ENCODE assay signal across 18 cellular contexts in genomic region chr1:202760589-202760988, GRCh38. TPM values are rescaled to one million over a fixed set of nuclear protein-coding genes. Genes with fewer than 3 reads are reported as not detected.
DNase-seq lines count a peak whose midpoint lies in the region; ATAC-seq, FAIRE-seq and TF ChIP-seq lines count a peak whose summit lies in the region.
"Had no signal": no experiment of that assay in that cellular context is flagged by ENCODE, and none has a peak within 500 bp of the region (broad histone marks: within the 10 kb centered on the region; RNA-seq: fewer than 3 reads in every experiment).

No MANE protein-coding gene starts in this region.

- DNase-seq in HepG2 (ENCODE audit: low spot score) (no peak), right lobe of liver (no peak), adipocyte (ENCODE audit: low read depth) (peak; percentile 74), fibroblast of pulmonary artery (ENCODE audit: low read depth) (peak; percentile 22), endodermal cell (no peak)
- DNase-seq: Caco-2; CD4-positive, CD25-positive, alpha-beta regulatory T cell; DMS153; NCI-H1417 treated with DMSO at 0.1 percent for 48 hours; NCI-H1930; OCI-M1 had no signal

- no peak overlapping the region for H2AFZ ChIP-seq in HepG2 (ENCODE audit: low read length)

- CTCF ChIA-PET in HepG2 (lab: Yijun Ruan, JAX; ENCODE audit: low intra/inter-chr PET ratio, low total read pairs): no interaction called here

- TF ChIP-seq POLR2A in HepG2 (IDR thresholded peaks at IDR 0.05; ENCODE audit: insufficient read depth in 1 of 2, low read depth in 2 of 2, low read length in 2 of 2) (no peak), right lobe of liver (IDR thresholded peaks at IDR 0.05) (no peak)

- TF ChIP-seq EP300 in HepG2 (IDR thresholded peaks at IDR 0.05; ENCODE audit: low read depth in 2 of 2, low read length in 2 of 2) (no peak), HepG2 (CRISPR knock-in tag; IDR thresholded peaks at IDR 0.05; ENCODE audit: borderline replicate concordance) (no peak)

- TF ChIP-seq RAD21 in HepG2 (CRISPR knock-in tag; IDR thresholded peaks at IDR 0.05): no peak

- no peak overlapping the region for H3K9ac ChIP-seq in HepG2 (ENCODE audit: insufficient read depth, low read depth, low read length)
- no peak overlapping the region for H3K9ac ChIP-seq in adipocyte (ENCODE audit: low read length)
- no peak overlapping the region for H3K9ac ChIP-seq in endodermal cell (ENCODE audit: extremely low read depth, low read length, poor library complexity, severe bottlenecking)

- H3K4me1 ChIP-seq in HepG2 (ENCODE audit: insufficient read depth, low read length) (no peaks in the 10 kb centered on the region), right lobe of liver (no peaks in the 10 kb centered on the region), adipocyte (ENCODE audit: control insufficient read depth, insufficient read depth, low read length) (peaks cover 20% of the 10 kb centered on the region), endodermal cell (ENCODE audit: control insufficient read depth, insufficient read depth, low read length) (no peaks in the 10 kb centered on the region)
- H3K4me1 ChIP-seq: Caco-2, HAP-1 had no signal

- 97% methylated on average over 1 of the region's 1 CpG for WGBS in HepG2 (ENCODE audit: low lambda C conversion rate)
- 60% methylated on average over 1 of the region's 1 CpG for WGBS in right lobe of liver (ENCODE audit: insufficient coverage, low coverage, low lambda C conversion rate, missing lambda C conversion rate)
- WGBS in endodermal cell (ENCODE audit: insufficient coverage in 1 of 2, insufficient read length in 1 of 2), 2 experiments: 93 to 100% methylated on average over 1 of the region's 1 CpG

- H3K36me3 ChIP-seq in HepG2 (replicated peaks in 1 of 2; ENCODE audit: control insufficient read depth in 1 of 2, insufficient read depth in 2 of 2, low read length in 2 of 2): peaks cover 17 to 79% of the 10 kb centered on the region in 2 experiments
- peaks cover 0 to 49% (median 18%) of the 10 kb centered on the region in 4 donors for H3K36me3 ChIP-seq in right lobe of liver
- peaks cover 87% of the 10 kb centered on the region for H3K36me3 ChIP-seq in adipocyte (ENCODE audit: control insufficient read depth, insufficient read depth, low read length, severe bottlenecking)
- peaks cover 92% of the 10 kb centered on the region for H3K36me3 ChIP-seq in endodermal cell (ENCODE audit: control insufficient read depth, insufficient read depth, low read length)

- no peak for TF ChIP-seq CTCF in HepG2 (CRISPR knock-in tag; IDR thresholded peaks at IDR 0.05)
- no peak for TF ChIP-seq CTCF in right lobe of liver (IDR thresholded peaks at IDR 0.05)
- no peak for TF ChIP-seq CTCF in fibroblast of pulmonary artery (IDR thresholded peaks at IDR 0.05; ENCODE audit: low read length, missing control alignments)
- TF ChIP-seq CTCF in endodermal cell (conservative IDR thresholded peaks at IDR 0.05): no peak

- POLR2A ChIA-PET in HepG2 (lab: Yijun Ruan, JAX): no interaction called here

- H3K4me3 ChIP-seq in HepG2 (replicated peaks in 1 of 3; ENCODE audit: insufficient read depth in 1 of 3, low read depth in 2 of 3, low read length in 3 of 3) (no peak overlapping the region), right lobe of liver (no peak overlapping the region), adipocyte (ENCODE audit: low read length) (no peak overlapping the region), fibroblast of pulmonary artery (replicated peaks; ENCODE audit: low read depth, low read length) (no peak overlapping the region), endodermal cell (ENCODE audit: low read length) (no peak overlapping the region)
- H3K4me3 ChIP-seq: HAP-1 had no signal

- no TSS peak for BruUV-seq in HepG2 (replicated peaks; lab: Mats Ljungman, UMichigan)

- H3K79me2 ChIP-seq in HepG2 (ENCODE audit: insufficient read depth, low read length): no peaks in the 10 kb centered on the region

- no peaks in the 10 kb centered on the region for H4K20me1 ChIP-seq in HepG2 (ENCODE audit: insufficient read depth, low read length)

- H3K27me3 ChIP-seq in HepG2 (ENCODE audit: control insufficient read depth in 1 of 2, insufficient read depth in 2 of 2, low read length in 2 of 2): no peaks in the 10 kb centered on the region
- H3K27me3 ChIP-seq in right lobe of liver: no peaks in the 10 kb centered on the region
- no peaks in the 10 kb centered on the region for H3K27me3 ChIP-seq in adipocyte (replicated peaks; ENCODE audit: control insufficient read depth, insufficient read depth, low read length)
- H3K27me3 ChIP-seq in endodermal cell (ENCODE audit: control insufficient read depth, insufficient read depth, low read length, poor library complexity, severe bottlenecking): no peaks in the 10 kb centered on the region

- no peaks in the 10 kb centered on the region for H3K9me3 Mint-ChIP-seq in endodermal cell
- H3K9me3 Mint-ChIP-seq: CD4-positive, CD25-positive, alpha-beta regulatory T cell; IgD-negative memory B cell had no signal

- intact Hi-C loops in HepG2 (cut with micrococcal nuclease; ENCODE audit: unreplicated experiment) (no loop called here), right lobe of liver (cut with DNase I) (no loop called here)

- peaks cover 86% of the 10 kb centered on the region for H3K36me3 Mint-ChIP-seq in endodermal cell (ENCODE audit: low read depth)

- H3K4me1 Mint-ChIP-seq in endodermal cell: no peaks in the 10 kb centered on the region

- no peak overlapping the region for H3K4me3 Mint-ChIP-seq in endodermal cell
- H3K4me3 Mint-ChIP-seq: CD4-positive, CD25-positive, alpha-beta regulatory T cell; IgD-negative memory B cell had no signal

- no peaks in the 10 kb centered on the region for H3K27me3 Mint-ChIP-seq in endodermal cell (ENCODE audit: insufficient read depth)
- H3K27me3 Mint-ChIP-seq: CD4-positive, CD25-positive, alpha-beta regulatory T cell; IgD-negative memory B cell had no signal

- H3K27ac Mint-ChIP-seq in endodermal cell: no peak overlapping the region
- H3K27ac Mint-ChIP-seq: CD4-positive, CD25-positive, alpha-beta regulatory T cell; IgD-negative memory B cell had no signal

- in situ Hi-C loops in HepG2 (cut with HindIII; ENCODE audit: extremely low pct_ligation_motif_present, low pct_unique_long_range_greater_than_20kb): no loop called here

- no peak for FAIRE-seq in HepG2 (lab: Jason Lieb, UNC)

- H3K27ac ChIP-seq in HepG2 (ENCODE audit: extremely low read length, insufficient read depth, low read length) (no peak overlapping the region), right lobe of liver (no peak overlapping the region), endodermal cell (ENCODE audit: low read depth, low read length) (no peak overlapping the region)

- ATAC-seq in HepG2 (no peak), right lobe of liver (no peak), GM18498 (IDR thresholded peaks at IDR 0.05; ENCODE audit: unreplicated experiment) (no peak), GM21576 (IDR thresholded peaks at IDR 0.05; ENCODE audit: unreplicated experiment) (no peak)

- H3K9me3 ChIP-seq in HepG2 (ENCODE audit: low read length) (no peaks in the 10 kb centered on the region), right lobe of liver (no peaks in the 10 kb centered on the region), adipocyte (ENCODE audit: control insufficient read depth, low read length) (no peaks in the 10 kb centered on the region), endodermal cell (ENCODE audit: control insufficient read depth, low read length) (no peaks in the 10 kb centered on the region)
- H3K9me3 ChIP-seq: Caco-2, HAP-1 had no signal

- no peak overlapping the region for H3K4me2 ChIP-seq in HepG2 (ENCODE audit: low read depth, low read length)

RNA-seq across cellular contexts. Expression of gene KDM5B, which starts 47.6 kb away (rescaled TPM):
- total RNA-seq in HepG2 (2016; rRNA removed; fragmentation: Illumina TruSeq; extraction: Trizol) (33.1 and 34.2 TPM in 2 replicates), right lobe of liver (10 to 100 TPM; 12.0 to 22.6 (median 16.1) TPM), endodermal cell (100 to 1,000 TPM; 207 to 219 TPM)
- 19.5 and 20.3 TPM in 2 replicates for total RNA-seq in HepG2 (2016; cell fraction: cytosol; rRNA removed; fragmentation: Illumina TruSeq; extraction: Trizol; ENCODE audit: low read depth)
- total RNA-seq in HepG2 (2016; cell fraction: insoluble cytoplasmic fraction; rRNA removed; fragmentation: Illumina TruSeq; extraction: Trizol): 29.8 and 31.9 TPM in 2 replicates
- total RNA-seq in HepG2 (2016; cell fraction: membrane; rRNA removed; fragmentation: Illumina TruSeq; extraction: Trizol): 11.4 and 12.3 TPM in 2 replicates
- total RNA-seq in HepG2 (2016; cell fraction: nucleus; rRNA removed; fragmentation: Illumina TruSeq; extraction: Trizol): 54.3 and 61.2 TPM in 2 replicates
- 26.5 and 35.4 TPM in 2 replicates for polyA plus RNA-seq in HepG2 (2011; rRNA removed)
- polyA plus RNA-seq in HepG2 (2011; cell fraction: cytosol; rRNA removed): 22.1 and 28.3 TPM in 2 replicates
- polyA plus RNA-seq in HepG2 (2011; cell fraction: nucleus; rRNA removed): 36.4 and 43.7 TPM in 2 replicates
- 26.9 and 31.1 TPM in 2 replicates for polyA plus RNA-seq in HepG2 (2012)
- polyA plus RNA-seq in HepG2 (2016; cell fraction: cytosol; fragmentation: Illumina TruSeq; extraction: Trizol; ENCODE audit: low read depth): 0.63 and 1.1 TPM in 2 replicates
- polyA plus RNA-seq in HepG2 (2016; cell fraction: insoluble cytoplasmic fraction; fragmentation: Illumina TruSeq; extraction: Trizol; ENCODE audit: low read depth): 22.0 and 23.8 TPM in 2 replicates
- polyA plus RNA-seq in HepG2 (2016; cell fraction: membrane; fragmentation: Illumina TruSeq; extraction: Trizol; ENCODE audit: low read depth): 2.8 and 3.0 TPM in 2 replicates
- 28.1 and 31.4 TPM in 2 replicates for polyA plus RNA-seq in HepG2 (2016; cell fraction: nucleus; fragmentation: Illumina TruSeq; extraction: Trizol; ENCODE audit: insufficient read depth, low read depth)
- 24.8 and 71.2 TPM in 2 replicates for polyA minus RNA-seq in HepG2 (2011; rRNA and poly(A)+ RNA removed; ENCODE audit: low replicate concordance)
- 58.9 and 59.9 TPM in 2 replicates for polyA minus RNA-seq in HepG2 (2011; cell fraction: cytosol; rRNA and poly(A)+ RNA removed)
- 238 and 264 TPM in 2 replicates for polyA minus RNA-seq in HepG2 (2011; cell fraction: nucleus; rRNA and poly(A)+ RNA removed)
- polyA plus RNA-seq in endodermal cell (2013, experiment 1 of 2): 115 TPM
- polyA plus RNA-seq in endodermal cell (2013, experiment 2 of 2): 103 TPM

RNA-seq across cellular contexts. Expression of gene PCAT6, which starts 50.2 kb away (rescaled TPM):
- total RNA-seq in HepG2 (2016; rRNA removed; fragmentation: Illumina TruSeq; extraction: Trizol) (0.55 and 0.60 TPM in 2 replicates), right lobe of liver (under 1 TPM in 2 of 6 experiments, not detected in 4; 0.49 to 0.86 TPM), endodermal cell (1 to 10 TPM; 2.3 to 5.0 TPM)
- total RNA-seq in HepG2 (2016; cell fraction: cytosol; rRNA removed; fragmentation: Illumina TruSeq; extraction: Trizol; ENCODE audit: low read depth): 1.1 and 2.0 TPM in 2 replicates
- 0.84 TPM in 1 of 2 replicates, not detected in the other for total RNA-seq in HepG2 (2016; cell fraction: insoluble cytoplasmic fraction; rRNA removed; fragmentation: Illumina TruSeq; extraction: Trizol)
- 1.00 and 1.1 TPM in 2 replicates for total RNA-seq in HepG2 (2016; cell fraction: membrane; rRNA removed; fragmentation: Illumina TruSeq; extraction: Trizol)
- 0.94 TPM in 1 of 2 replicates, not detected in the other for total RNA-seq in HepG2 (2016; cell fraction: nucleus; rRNA removed; fragmentation: Illumina TruSeq; extraction: Trizol)
- 4.1 and 4.4 TPM in 2 replicates for polyA plus RNA-seq in HepG2 (2011; rRNA removed)
- 4.5 and 8.3 TPM in 2 replicates for polyA plus RNA-seq in HepG2 (2011; cell fraction: cytosol; rRNA removed)
- 9.5 and 12.7 TPM in 2 replicates for polyA plus RNA-seq in HepG2 (2011; cell fraction: nucleus; rRNA removed)
- 9.0 and 16.4 TPM in 2 replicates for polyA plus RNA-seq in HepG2 (2012)
- polyA plus RNA-seq in HepG2 (2016; cell fraction: cytosol; fragmentation: Illumina TruSeq; extraction: Trizol; ENCODE audit: low read depth): 6.2 and 6.7 TPM in 2 replicates
- 1.0 and 1.8 TPM in 2 replicates for polyA plus RNA-seq in HepG2 (2016; cell fraction: insoluble cytoplasmic fraction; fragmentation: Illumina TruSeq; extraction: Trizol; ENCODE audit: low read depth)
- polyA plus RNA-seq in HepG2 (2016; cell fraction: membrane; fragmentation: Illumina TruSeq; extraction: Trizol; ENCODE audit: low read depth): 5.4 and 6.3 TPM in 2 replicates
- 3.8 and 4.4 TPM in 2 replicates for polyA plus RNA-seq in HepG2 (2016; cell fraction: nucleus; fragmentation: Illumina TruSeq; extraction: Trizol; ENCODE audit: insufficient read depth, low read depth)
- polyA minus RNA-seq in HepG2 (2011; rRNA and poly(A)+ RNA removed; ENCODE audit: low replicate concordance): 6.6 TPM in 1 of 2 replicates, not detected in the other
- 3.7 and 3.9 TPM in 2 replicates for polyA minus RNA-seq in HepG2 (2011; cell fraction: cytosol; rRNA and poly(A)+ RNA removed)
- polyA minus RNA-seq in HepG2 (2011; cell fraction: nucleus; rRNA and poly(A)+ RNA removed): 0.90 and 1.7 TPM in 2 replicates
- 14.1 TPM for polyA plus RNA-seq in endodermal cell (2013, experiment 1 of 2)
- 13.0 TPM for polyA plus RNA-seq in endodermal cell (2013, experiment 2 of 2)
- total RNA-seq: Caco-2; CD4-positive, CD25-positive, alpha-beta regulatory T cell; HT-29; LHCN-M2 had no signal
- polyA plus RNA-seq: CD4-positive, CD25-positive, alpha-beta regulatory T cell had no signal

RNA-seq across cellular contexts. Expression of gene SYT2, which starts 50.3 kb away (rescaled TPM):
- total RNA-seq in HepG2 (2016; rRNA removed; fragmentation: Illumina TruSeq; extraction: Trizol) (not detected in 2 replicates), right lobe of liver (not detected), endodermal cell (1 to 10 TPM; 2.9 to 4.4 TPM)
- not detected in 2 replicates for total RNA-seq in HepG2 (2016; cell fraction: cytosol; rRNA removed; fragmentation: Illumina TruSeq; extraction: Trizol; ENCODE audit: low read depth)
- not detected in 2 replicates for total RNA-seq in HepG2 (2016; cell fraction: insoluble cytoplasmic fraction; rRNA removed; fragmentation: Illumina TruSeq; extraction: Trizol)
- total RNA-seq in HepG2 (2016; cell fraction: membrane; rRNA removed; fragmentation: Illumina TruSeq; extraction: Trizol): not detected in 2 replicates
- total RNA-seq in HepG2 (2016; cell fraction: nucleus; rRNA removed; fragmentation: Illumina TruSeq; extraction: Trizol): not detected in 2 replicates
- polyA plus RNA-seq in HepG2 (2011; rRNA removed): not detected in 2 replicates
- not detected in 2 replicates for polyA plus RNA-seq in HepG2 (2011; cell fraction: cytosol; rRNA removed)
- not detected in 2 replicates for polyA plus RNA-seq in HepG2 (2011; cell fraction: nucleus; rRNA removed)
- 0.03 TPM in 2 replicates for polyA plus RNA-seq in HepG2 (2012)
- not detected in 2 replicates for polyA plus RNA-seq in HepG2 (2016; cell fraction: cytosol; fragmentation: Illumina TruSeq; extraction: Trizol; ENCODE audit: low read depth)
- polyA plus RNA-seq in HepG2 (2016; cell fraction: insoluble cytoplasmic fraction; fragmentation: Illumina TruSeq; extraction: Trizol; ENCODE audit: low read depth): not detected in 2 replicates
- polyA plus RNA-seq in HepG2 (2016; cell fraction: membrane; fragmentation: Illumina TruSeq; extraction: Trizol; ENCODE audit: low read depth): not detected in 2 replicates
- not detected in 2 replicates for polyA plus RNA-seq in HepG2 (2016; cell fraction: nucleus; fragmentation: Illumina TruSeq; extraction: Trizol; ENCODE audit: insufficient read depth, low read depth)
- not detected in 2 replicates for polyA minus RNA-seq in HepG2 (2011; rRNA and poly(A)+ RNA removed; ENCODE audit: low replicate concordance)
- polyA minus RNA-seq in HepG2 (2011; cell fraction: cytosol; rRNA and poly(A)+ RNA removed): not detected in 2 replicates
- not detected in 2 replicates for polyA minus RNA-seq in HepG2 (2011; cell fraction: nucleus; rRNA and poly(A)+ RNA removed)
- polyA plus RNA-seq in endodermal cell (2013, experiment 1 of 2): 12.0 TPM
- 9.7 TPM for polyA plus RNA-seq in endodermal cell (2013, experiment 2 of 2)
- total RNA-seq: CD4-positive, CD25-positive, alpha-beta regulatory T cell; LHCN-M2; RPMI7951 had no signal
- polyA plus RNA-seq: IgD-negative memory B cell had no signal

Comparison
In these comparisons a context has a peak if more than half of its experiments do, and no peak if none do; other contexts are left out.
1. DNase-seq: peak in adipocyte (single experiment) and fibroblast of pulmonary artery (single experiment); none in HepG2 (single experiment), right lobe of liver (0 of 3) and endodermal cell (single experiment).